Comparison of ENCODE assay signal across 1 cellular context in the genomic region with DNA sequence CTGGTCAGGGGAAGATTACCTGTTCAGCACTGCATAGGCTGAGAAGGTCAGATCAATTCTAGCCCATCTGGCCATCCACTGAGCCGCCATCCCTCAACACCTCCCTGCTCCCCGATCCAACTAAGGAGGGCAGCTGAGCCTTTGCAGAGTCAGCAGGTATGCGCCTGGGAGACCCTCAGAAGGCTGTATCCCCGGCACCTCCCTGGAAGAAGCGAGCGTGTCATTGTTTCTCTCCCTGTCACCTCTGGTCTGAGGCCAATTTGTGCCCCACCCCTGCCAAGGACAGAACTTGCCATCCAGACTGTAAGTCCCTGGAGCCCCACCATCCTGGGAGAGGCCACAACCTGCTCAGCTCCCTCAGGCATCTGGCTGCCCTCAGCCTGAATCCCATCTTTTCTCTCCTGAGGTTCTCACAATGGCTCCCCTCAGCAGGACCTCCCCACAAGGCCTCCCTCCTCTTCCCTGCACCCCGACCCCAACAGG.
TF ChIP-seq lines count a peak whose summit lies in the region.

No MANE protein-coding gene starts in this region.

TF ChIP-seq in GM12878, 131 proteins besides CTCF, POLR2A, EP300 and RAD21:
- TF ChIP-seq DPF2 (IDR thresholded peaks at IDR 0.05): no peak
- TF ChIP-seq RELA (IDR thresholded peaks at IDR 0.05; ENCODE audit: borderline replicate concordance, partially characterized antibody): no peak
- TF ChIP-seq, protein P1, sequence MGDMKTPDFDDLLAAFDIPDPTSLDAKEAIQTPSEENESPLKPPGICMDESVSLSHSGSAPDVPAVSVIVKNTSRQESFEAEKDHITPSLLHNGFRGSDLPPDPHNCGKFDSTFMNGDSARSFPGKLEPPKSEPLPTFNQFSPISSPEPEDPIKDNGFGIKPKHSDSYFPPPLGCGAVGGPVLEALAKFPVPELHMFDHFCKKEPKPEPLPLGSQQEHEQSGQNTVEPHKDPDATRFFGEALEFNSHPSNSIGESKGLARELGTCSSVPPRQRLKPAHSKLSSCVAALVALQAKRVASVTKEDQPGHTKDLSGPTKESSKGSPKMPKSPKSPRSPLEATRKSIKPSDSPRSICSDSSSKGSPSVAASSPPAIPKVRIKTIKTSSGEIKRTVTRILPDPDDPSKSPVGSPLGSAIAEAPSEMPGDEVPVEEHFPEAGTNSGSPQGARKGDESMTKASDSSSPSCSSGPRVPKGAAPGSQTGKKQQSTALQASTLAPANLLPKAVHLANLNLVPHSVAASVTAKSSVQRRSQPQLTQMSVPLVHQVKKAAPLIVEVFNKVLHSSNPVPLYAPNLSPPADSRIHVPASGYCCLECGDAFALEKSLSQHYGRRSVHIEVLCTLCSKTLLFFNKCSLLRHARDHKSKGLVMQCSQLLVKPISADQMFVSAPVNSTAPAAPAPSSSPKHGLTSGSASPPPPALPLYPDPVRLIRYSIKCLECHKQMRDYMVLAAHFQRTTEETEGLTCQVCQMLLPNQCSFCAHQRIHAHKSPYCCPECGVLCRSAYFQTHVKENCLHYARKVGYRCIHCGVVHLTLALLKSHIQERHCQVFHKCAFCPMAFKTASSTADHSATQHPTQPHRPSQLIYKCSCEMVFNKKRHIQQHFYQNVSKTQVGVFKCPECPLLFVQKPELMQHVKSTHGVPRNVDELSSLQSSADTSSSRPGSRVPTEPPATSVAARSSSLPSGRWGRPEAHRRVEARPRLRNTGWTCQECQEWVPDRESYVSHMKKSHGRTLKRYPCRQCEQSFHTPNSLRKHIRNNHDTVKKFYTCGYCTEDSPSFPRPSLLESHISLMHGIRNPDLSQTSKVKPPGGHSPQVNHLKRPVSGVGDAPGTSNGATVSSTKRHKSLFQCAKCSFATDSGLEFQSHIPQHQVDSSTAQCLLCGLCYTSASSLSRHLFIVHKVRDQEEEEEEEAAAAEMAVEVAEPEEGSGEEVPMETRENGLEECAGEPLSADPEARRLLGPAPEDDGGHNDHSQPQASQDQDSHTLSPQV (IDR thresholded peaks at IDR 0.05): no peak
- TF ChIP-seq SREBF2 (IDR thresholded peaks at IDR 0.05; ENCODE audit: low read length): no peak
- TF ChIP-seq, protein P2, sequence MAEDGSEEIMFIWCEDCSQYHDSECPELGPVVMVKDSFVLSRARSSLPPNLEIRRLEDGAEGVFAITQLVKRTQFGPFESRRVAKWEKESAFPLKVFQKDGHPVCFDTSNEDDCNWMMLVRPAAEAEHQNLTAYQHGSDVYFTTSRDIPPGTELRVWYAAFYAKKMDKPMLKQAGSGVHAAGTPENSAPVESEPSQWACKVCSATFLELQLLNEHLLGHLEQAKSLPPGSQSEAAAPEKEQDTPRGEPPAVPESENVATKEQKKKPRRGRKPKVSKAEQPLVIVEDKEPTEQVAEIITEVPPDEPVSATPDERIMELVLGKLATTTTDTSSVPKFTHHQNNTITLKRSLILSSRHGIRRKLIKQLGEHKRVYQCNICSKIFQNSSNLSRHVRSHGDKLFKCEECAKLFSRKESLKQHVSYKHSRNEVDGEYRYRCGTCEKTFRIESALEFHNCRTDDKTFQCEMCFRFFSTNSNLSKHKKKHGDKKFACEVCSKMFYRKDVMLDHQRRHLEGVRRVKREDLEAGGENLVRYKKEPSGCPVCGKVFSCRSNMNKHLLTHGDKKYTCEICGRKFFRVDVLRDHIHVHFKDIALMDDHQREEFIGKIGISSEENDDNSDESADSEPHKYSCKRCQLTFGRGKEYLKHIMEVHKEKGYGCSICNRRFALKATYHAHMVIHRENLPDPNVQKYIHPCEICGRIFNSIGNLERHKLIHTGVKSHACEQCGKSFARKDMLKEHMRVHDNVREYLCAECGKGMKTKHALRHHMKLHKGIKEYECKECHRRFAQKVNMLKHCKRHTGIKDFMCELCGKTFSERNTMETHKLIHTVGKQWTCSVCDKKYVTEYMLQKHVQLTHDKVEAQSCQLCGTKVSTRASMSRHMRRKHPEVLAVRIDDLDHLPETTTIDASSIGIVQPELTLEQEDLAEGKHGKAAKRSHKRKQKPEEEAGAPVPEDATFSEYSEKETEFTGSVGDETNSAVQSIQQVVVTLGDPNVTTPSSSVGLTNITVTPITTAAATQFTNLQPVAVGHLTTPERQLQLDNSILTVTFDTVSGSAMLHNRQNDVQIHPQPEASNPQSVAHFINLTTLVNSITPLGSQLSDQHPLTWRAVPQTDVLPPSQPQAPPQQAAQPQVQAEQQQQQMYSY (CRISPR knock-in tag; IDR thresholded peaks at IDR 0.05): no peak
- TF ChIP-seq, protein P3, sequence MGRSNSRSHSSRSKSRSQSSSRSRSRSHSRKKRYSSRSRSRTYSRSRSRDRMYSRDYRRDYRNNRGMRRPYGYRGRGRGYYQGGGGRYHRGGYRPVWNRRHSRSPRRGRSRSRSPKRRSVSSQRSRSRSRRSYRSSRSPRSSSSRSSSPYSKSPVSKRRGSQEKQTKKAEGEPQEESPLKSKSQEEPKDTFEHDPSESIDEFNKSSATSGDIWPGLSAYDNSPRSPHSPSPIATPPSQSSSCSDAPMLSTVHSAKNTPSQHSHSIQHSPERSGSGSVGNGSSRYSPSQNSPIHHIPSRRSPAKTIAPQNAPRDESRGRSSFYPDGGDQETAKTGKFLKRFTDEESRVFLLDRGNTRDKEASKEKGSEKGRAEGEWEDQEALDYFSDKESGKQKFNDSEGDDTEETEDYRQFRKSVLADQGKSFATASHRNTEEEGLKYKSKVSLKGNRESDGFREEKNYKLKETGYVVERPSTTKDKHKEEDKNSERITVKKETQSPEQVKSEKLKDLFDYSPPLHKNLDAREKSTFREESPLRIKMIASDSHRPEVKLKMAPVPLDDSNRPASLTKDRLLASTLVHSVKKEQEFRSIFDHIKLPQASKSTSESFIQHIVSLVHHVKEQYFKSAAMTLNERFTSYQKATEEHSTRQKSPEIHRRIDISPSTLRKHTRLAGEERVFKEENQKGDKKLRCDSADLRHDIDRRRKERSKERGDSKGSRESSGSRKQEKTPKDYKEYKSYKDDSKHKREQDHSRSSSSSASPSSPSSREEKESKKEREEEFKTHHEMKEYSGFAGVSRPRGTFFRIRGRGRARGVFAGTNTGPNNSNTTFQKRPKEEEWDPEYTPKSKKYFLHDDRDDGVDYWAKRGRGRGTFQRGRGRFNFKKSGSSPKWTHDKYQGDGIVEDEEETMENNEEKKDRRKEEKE (IDR thresholded peaks at IDR 0.05): no peak
- no peak for TF ChIP-seq NRF1 (conservative IDR thresholded peaks at IDR 0.05; ENCODE audit: low read depth, low read length)
- TF ChIP-seq, protein P4, sequence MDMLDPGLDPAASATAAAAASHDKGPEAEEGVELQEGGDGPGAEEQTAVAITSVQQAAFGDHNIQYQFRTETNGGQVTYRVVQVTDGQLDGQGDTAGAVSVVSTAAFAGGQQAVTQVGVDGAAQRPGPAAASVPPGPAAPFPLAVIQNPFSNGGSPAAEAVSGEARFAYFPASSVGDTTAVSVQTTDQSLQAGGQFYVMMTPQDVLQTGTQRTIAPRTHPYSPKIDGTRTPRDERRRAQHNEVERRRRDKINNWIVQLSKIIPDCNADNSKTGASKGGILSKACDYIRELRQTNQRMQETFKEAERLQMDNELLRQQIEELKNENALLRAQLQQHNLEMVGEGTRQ (IDR thresholded peaks at IDR 0.05; ENCODE audit: borderline replicate concordance, low read depth, low read length): no peak
- no peak for TF ChIP-seq BACH1 (IDR thresholded peaks at IDR 0.05; ENCODE audit: borderline replicate concordance)
- TF ChIP-seq KDM1A (IDR thresholded peaks at IDR 0.05; ENCODE audit: borderline replicate concordance): no peak
- no peak for TF ChIP-seq TCF7 (IDR thresholded peaks at IDR 0.05; ENCODE audit: borderline replicate concordance)
- TF ChIP-seq SMARCA5 (IDR thresholded peaks at IDR 0.05): no peak
- TF ChIP-seq FOS (IDR thresholded peaks at IDR 0.05; ENCODE audit: borderline replicate concordance, extremely low read depth, insufficient read length): no peak
- TF ChIP-seq NBN (IDR thresholded peaks at IDR 0.05): no peak
- no peak for TF ChIP-seq RFX5 (IDR thresholded peaks at IDR 0.05; ENCODE audit: low read depth, low read length)
